8 cellular contexts compared by ENCODE assay signal in the genomic region with DNA sequence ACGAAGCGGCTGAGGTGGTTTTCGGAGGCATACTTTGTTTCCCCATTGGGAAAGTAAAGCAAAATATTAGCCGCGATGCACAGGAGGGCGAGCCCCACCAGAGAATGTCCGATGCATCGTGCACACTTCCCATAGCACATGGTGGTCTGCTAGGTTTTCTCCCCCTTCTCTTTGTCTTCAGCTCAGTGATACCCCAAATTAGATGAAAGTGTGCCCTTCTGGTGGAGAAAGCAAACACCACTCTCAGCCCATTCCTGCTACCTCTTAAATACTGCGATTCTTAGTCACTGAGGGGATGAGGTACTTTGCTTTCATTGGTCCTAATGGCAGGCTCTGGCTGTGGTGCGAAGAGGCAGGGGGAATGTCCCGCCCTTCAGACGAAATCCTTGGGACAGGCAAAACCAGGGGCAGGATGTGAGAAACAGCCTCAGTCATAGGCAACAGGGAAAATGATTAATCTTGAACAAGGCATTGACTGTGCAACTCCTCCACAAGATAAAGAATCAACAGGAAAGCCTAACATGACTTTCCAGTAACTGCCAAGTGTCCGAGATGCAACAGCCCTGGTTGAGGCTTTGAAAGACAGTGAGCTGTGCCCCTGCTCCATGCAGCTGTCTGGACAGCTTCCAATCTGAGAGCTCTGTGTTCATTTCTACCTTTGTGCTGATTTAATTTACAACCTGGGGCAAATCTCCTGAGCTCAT. TPM values are rescaled to one million over a fixed set of nuclear protein-coding genes. Genes with fewer than 3 reads are reported as not detected.
DNase-seq lines count a peak whose midpoint lies in the region; ATAC-seq, FAIRE-seq and TF ChIP-seq lines count a peak whose summit lies in the region.

A gene with protein sequence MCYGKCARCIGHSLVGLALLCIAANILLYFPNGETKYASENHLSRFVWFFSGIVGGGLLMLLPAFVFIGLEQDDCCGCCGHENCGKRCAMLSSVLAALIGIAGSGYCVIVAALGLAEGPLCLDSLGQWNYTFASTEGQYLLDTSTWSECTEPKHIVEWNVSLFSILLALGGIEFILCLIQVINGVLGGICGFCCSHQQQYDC (minus strand): TSS at position 242 of the 704 bp plus-strand sequence. CDS start 102 bp downstream, at position 140.

- in situ Hi-C loops in G401 (cut with HindIII; ENCODE audit: low sequenced_read_pairs) = no loop called here

- intact Hi-C loops in esophagus muscularis mucosa (cut with DNase I) = no loop called here

- FAIRE-seq in RCC 7860 (lab: Jason Lieb, UNC) = peak; percentile 97

- H2BK12ac ChIP-seq in neuronal stem cell (ENCODE audit: low read length) = no peak within 1 kb of the TSS

- no peaks in the 10 kb centered on the region for H3K4me1 Mint-ChIP-seq in activated CD8-positive, alpha-beta memory T cell treated with anti-CD3 and anti-CD28 coated beads, Interleukin-2, amount 10 ng/mL, durations not matched to agents 7 days and 5 days

- no peaks in the 10 kb centered on the region for H3K27me3 ChIP-seq in esophagus muscularis mucosa
- no peaks in the 10 kb centered on the region for H3K27me3 ChIP-seq in neuronal stem cell (ENCODE audit: control insufficient read depth in 3 of 3, insufficient read depth in 3 of 3, low read depth in 1 of 3, low read length in 3 of 3)

- H3K36me3 Mint-ChIP-seq in activated CD8-positive, alpha-beta memory T cell treated with anti-CD3 and anti-CD28 coated beads, Interleukin-2, amount 10 ng/mL, durations not matched to agents 7 days and 5 days = no peaks in the 10 kb centered on the region

- no peak within 1 kb of the TSS for H2AK5ac ChIP-seq in neuronal stem cell (ENCODE audit: low read depth, low read length)

- H3K4me3 Mint-ChIP-seq in activated CD8-positive, alpha-beta memory T cell treated with anti-CD3 and anti-CD28 coated beads, Interleukin-2, amount 10 ng/mL, durations not matched to agents 7 days and 5 days = no peak within 1 kb of the TSS

- H3K27ac ChIP-seq in esophagus muscularis mucosa (replicated peaks in 1 of 4) (peak within 1 kb of the TSS; percentile 50 to 78 (median 74)), neuronal stem cell (replicated peaks; ENCODE audit: low read length) (no peak within 1 kb of the TSS)

- ATAC-seq in GM18511 (IDR thresholded peaks at IDR 0.05; ENCODE audit: unreplicated experiment) = no peak
- no peak for ATAC-seq in HG02759 (IDR thresholded peaks at IDR 0.05; ENCODE audit: unreplicated experiment)
- ATAC-seq in activated CD8-positive, alpha-beta memory T cell treated with anti-CD3 and anti-CD28 coated beads, Interleukin-2, amount 10 ng/mL, durations not matched to agents 7 days and 5 days = no peak

- H3K4me3 ChIP-seq in esophagus muscularis mucosa (peak within 1 kb of the TSS; percentile 41 to 56 (median 44)), neuronal stem cell (ENCODE audit: low read length in 2 of 2) (no peak within 1 kb of the TSS)

- TF ChIP-seq CTCF in esophagus muscularis mucosa (IDR thresholded peaks at IDR 0.05) = no peak

- no peak within 1 kb of the TSS for H3K4ac ChIP-seq in neuronal stem cell (ENCODE audit: low read length)

- H3K9ac ChIP-seq in neuronal stem cell (ENCODE audit: low read depth, low read length, poor library complexity) = no peak within 1 kb of the TSS

- WGBS in esophagus muscularis mucosa = 62% methylated on average over 13 of the region's 13 CpGs
- WGBS in neuronal stem cell (ENCODE audit: extremely low coverage in 2 of 2, insufficient read length in 2 of 2, insufficient replicate concordance in 1 of 2), 2 donors = no CpG with 5 or more reads among the region's 13 CpGs

- H3K27ac Mint-ChIP-seq in activated CD8-positive, alpha-beta memory T cell treated with anti-CD3 and anti-CD28 coated beads, Interleukin-2, amount 10 ng/mL, durations not matched to agents 7 days and 5 days = no peak within 1 kb of the TSS

- H3K9me3 ChIP-seq in esophagus muscularis mucosa (no peaks in the 10 kb centered on the region), neuronal stem cell (replicated peaks in 1 of 2; ENCODE audit: control insufficient read depth in 2 of 2, insufficient read depth in 1 of 2, low read depth in 1 of 2, low read length in 2 of 2) (no peaks in the 10 kb centered on the region)

- H3K27me3 Mint-ChIP-seq in activated CD8-positive, alpha-beta memory T cell treated with anti-CD3 and anti-CD28 coated beads, Interleukin-2, amount 10 ng/mL, durations not matched to agents 7 days and 5 days = peaks cover 18% of the 10 kb centered on the region

- no peak within 1 kb of the TSS for H2BK15ac ChIP-seq in neuronal stem cell (ENCODE audit: low read length)

- no peaks in the 10 kb centered on the region for H3K9me3 Mint-ChIP-seq in activated CD8-positive, alpha-beta memory T cell treated with anti-CD3 and anti-CD28 coated beads, Interleukin-2, amount 10 ng/mL, durations not matched to agents 7 days and 5 days (ENCODE audit: low read depth)

- H3K18ac ChIP-seq in neuronal stem cell (ENCODE audit: low read length) = no peak within 1 kb of the TSS

- H4K91ac ChIP-seq in neuronal stem cell (ENCODE audit: low read depth, low read length, poor library complexity) = no peak within 1 kb of the TSS

- peak; percentile 71 for DNase-seq in G401 (ENCODE audit: low spot score)
- peak; percentile 99 for DNase-seq in RCC 7860 (ENCODE audit: low spot score)
- no peak for DNase-seq in esophagus muscularis mucosa (ENCODE audit: extremely low spot score)
- no peak for DNase-seq in neuronal stem cell (ENCODE audit: low spot score)
- no peak for DNase-seq in NCI-H1930 (lab: John Stamatoyannopoulos, UW)
- no peak for DNase-seq in activated CD8-positive, alpha-beta memory T cell treated with anti-CD3 and anti-CD28 coated beads, Interleukin-2, amount 10 ng/mL, durations not matched to agents 7 days and 5 days

- H3K4me2 ChIP-seq in neuronal stem cell (ENCODE audit: insufficient read depth, low read length, poor library complexity, severe bottlenecking) = no peak within 1 kb of the TSS

- H2BK5ac ChIP-seq in neuronal stem cell (ENCODE audit: low read length) = no peak within 1 kb of the TSS

- peaks cover 0 to 24% (median 0%) of the 10 kb centered on the region in 4 donors for H3K36me3 ChIP-seq in esophagus muscularis mucosa
- H3K36me3 ChIP-seq in neuronal stem cell (replicated peaks in 1 of 2; ENCODE audit: control insufficient read depth in 2 of 2, insufficient read depth in 2 of 2, low read length in 2 of 2) = no peaks in the 10 kb centered on the region

- no peaks in the 10 kb centered on the region for H3K79me1 ChIP-seq in neuronal stem cell (ENCODE audit: low read depth, low read length)

- peaks cover 14 to 28% (median 25%) of the 10 kb centered on the region in 4 donors for H3K4me1 ChIP-seq in esophagus muscularis mucosa
- H3K4me1 ChIP-seq in neuronal stem cell (ENCODE audit: control insufficient read depth in 2 of 2, insufficient read depth in 1 of 2, low read depth in 1 of 2, low read length in 2 of 2) = no peaks in the 10 kb centered on the region

- no peak within 1 kb of the TSS for H4K8ac ChIP-seq in neuronal stem cell (ENCODE audit: low read depth, low read length)

- H3K14ac ChIP-seq in neuronal stem cell (ENCODE audit: low read length) = no peak within 1 kb of the TSS

- no peak within 1 kb of the TSS for H2BK120ac ChIP-seq in neuronal stem cell (ENCODE audit: low read depth, low read length)

- TF ChIP-seq EP300 in esophagus muscularis mucosa (IDR thresholded peaks at IDR 0.05) = no peak

- no peak within 1 kb of the TSS for H3K23ac ChIP-seq in neuronal stem cell (ENCODE audit: low read depth, low read length, poor library complexity)

- CTCF ChIA-PET in activated CD8-positive, alpha-beta memory T cell treated with anti-CD3 and anti-CD28 coated beads, Interleukin-2, amount 10 ng/mL, durations not matched to agents 7 days and 5 days (lab: Charles Lee) = no interaction called here

- TF ChIP-seq POLR2A in esophagus muscularis mucosa (IDR thresholded peaks at IDR 0.05; ENCODE audit: low read depth) = no peak

- peak within 1 kb of the TSS; percentile 17 for H2AFZ ChIP-seq in neuronal stem cell (ENCODE audit: low read length)

RNA-seq across cellular contexts. Expression of the gene that starts here (rescaled TPM):
- total RNA-seq in G401 (2014; rRNA removed; shearing (Covaris generic)) = 1,040 and 1,132 TPM in 2 replicates
- total RNA-seq in esophagus muscularis mucosa = 100 to 1,000 TPM in 1 of 4 donors, 10 to 100 TPM in 3; 28.7 to 151 (median 77.7) TPM
- 0.03 TPM for polyA plus RNA-seq in neuronal stem cell (2013, experiment 1 of 2)
- polyA plus RNA-seq in neuronal stem cell (2013, experiment 2 of 2) = not detected
- total RNA-seq in activated CD8-positive, alpha-beta memory T cell treated with anti-CD3 and anti-CD28 coated beads, Interleukin-2, amount 10 ng/mL, durations not matched to agents 7 days and 5 days = not detected

Comparison
In these comparisons a context has a peak if more than half of its experiments do, and no peak if none do; other contexts are left out.
1. RNA of the gene that starts here (total RNA-seq): 1,040 to 1,132 TPM in G401 and 28.7 to 151 TPM in esophagus muscularis mucosa; not detected in activated CD8-positive, alpha-beta memory T cell treated with anti-CD3 and anti-CD28 coated beads, Interleukin-2, amount 10 ng/mL, durations not matched to agents 7 days and 5 days; every median in the first group is over 10 times any median in the second.
2. DNase-seq: peak in G401 (single experiment) and RCC 7860 (single experiment); none in esophagus muscularis mucosa (single experiment), neuronal stem cell (single experiment), NCI-H1930 (0 of 2) and activated CD8-positive, alpha-beta memory T cell treated with anti-CD3 and anti-CD28 coated beads, Interleukin-2, amount 10 ng/mL, durations not matched to agents 7 days and 5 days (single experiment).
3. H3K4me3 ChIP-seq: peak in esophagus muscularis mucosa (4 of 4); none in neuronal stem cell (0 of 2).